In genomic region chr1:243917177-243917862, GRCh38 we compare ENCODE assay signal across 8 cellular contexts.
A peak's percentile ranks its signal among the peaks of the same experiment; 100 is the strongest.
DNase-seq lines count a peak whose midpoint lies in the region; ATAC-seq, FAIRE-seq and TF ChIP-seq lines count a peak whose summit lies in the region.

No MANE protein-coding gene starts in this region.

- ATAC-seq in GM18498 (IDR thresholded peaks at IDR 0.05; ENCODE audit: unreplicated experiment) (peak; percentile 47), left ventricle myocardium superior (peak; percentile 82), pancreas (peak; percentile 61 to 83 (median 78))

- DNase-seq in NCI-H748 treated with DMSO at 0.1 percent for 48 hours (lab: John Stamatoyannopoulos, UW) (peak; percentile 36), amygdala (lab: John Stamatoyannopoulos, UW) (peak in 36 of 56 donors; percentile 6 to 74 (median 47)), left ventricle myocardium superior (peak; percentile 40), pancreas (peak in 3 of 6 donors; percentile 8 to 62 (median 23)), SHP77 treated with DMSO at 0.1 percent for 48 hours (lab: John Stamatoyannopoulos, UW) (no peak), SHP77 (lab: John Stamatoyannopoulos, UW) (no peak)
- DNase-seq in effector CD8-positive, alpha-beta T cell (lab: John Stamatoyannopoulos, UW), result no peak

- H3K36me3 ChIP-seq in pancreas, result no peaks in the 10 kb centered on the region

- peak overlapping the region in 3 of 4 donors; percentile 21 to 44 (median 37) for H3K4me3 ChIP-seq in pancreas

- intact Hi-C loops in left ventricle myocardium superior (cut with micrococcal nuclease) (no loop called here), pancreas (cut with DNase I) (no loop called here)

- no peak overlapping the region for H3K27ac ChIP-seq in pancreas

- peaks cover 0 to 10% (median 4%) of the 10 kb centered on the region in 3 donors for H3K4me1 ChIP-seq in pancreas

- FAIRE-seq in pancreas (lab: Jason Lieb, UNC), result no peak

- TF ChIP-seq CTCF in pancreas (IDR thresholded peaks at IDR 0.05), result no peak

- H3K9me3 ChIP-seq in pancreas, result no peaks in the 10 kb centered on the region

- 1 to 2% methylated on average over 57 to 58 of the region's 58 CpGs for WGBS in pancreas, 2 donors

- H3K27me3 ChIP-seq in pancreas, result peaks cover 0 to 7% (median 0%) of the 10 kb centered on the region in 4 donors

Comparison
In these comparisons a context has a peak if more than half of its experiments do, and no peak if none do; other contexts are left out.
1. DNase-seq: peak in NCI-H748 treated with DMSO at 0.1 percent for 48 hours (single experiment), amygdala (36 of 56) and left ventricle myocardium superior (single experiment); none in SHP77 treated with DMSO at 0.1 percent for 48 hours (single experiment), effector CD8-positive, alpha-beta T cell (single experiment) and SHP77 (0 of 2).
2. Peak in every context shown above with its lines, with median percentiles within 50 percentile points of each other: ATAC-seq.